ENCODE assay signal across 1 cellular context in the genomic region with DNA sequence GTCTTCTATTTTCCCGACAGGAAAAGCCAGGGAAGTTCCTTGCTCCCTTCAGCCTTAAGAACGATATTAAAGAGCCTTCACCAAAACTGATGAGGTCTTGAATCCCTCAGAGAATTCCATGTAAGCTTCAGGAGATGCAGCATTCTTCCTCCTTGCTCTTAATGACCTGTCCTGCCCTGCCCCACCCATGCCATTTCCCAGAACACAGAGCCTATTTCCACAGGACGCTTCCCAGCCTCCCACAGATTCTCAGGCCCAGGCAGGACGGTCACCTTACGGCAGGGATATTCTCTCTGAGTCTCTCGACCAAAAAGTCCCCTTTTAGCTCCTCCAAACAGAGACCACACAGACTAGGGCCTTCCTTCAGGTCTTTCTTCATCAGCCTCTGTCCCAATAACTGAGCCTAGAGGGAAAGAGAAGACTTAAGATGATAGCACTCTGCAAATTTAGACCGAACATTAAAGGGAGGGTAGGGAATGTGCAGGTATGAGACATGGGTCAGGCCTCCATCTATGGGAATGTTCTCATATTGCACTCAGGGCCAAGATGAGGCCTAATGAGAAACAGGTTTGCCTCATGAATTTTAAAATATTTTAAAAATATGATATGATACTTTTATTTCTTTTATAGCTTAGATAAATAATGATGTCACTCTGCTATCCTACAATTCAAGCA.
TF ChIP-seq lines count a peak whose summit lies in the region.

No MANE protein-coding gene starts in this region.

TF ChIP-seq in SK-N-SH treated with all-trans-retinoic acid at 6 μM for 48 hours, 23 proteins besides CTCF, POLR2A, EP300 and RAD21 (continued from another document):
- TF ChIP-seq, protein P1, sequence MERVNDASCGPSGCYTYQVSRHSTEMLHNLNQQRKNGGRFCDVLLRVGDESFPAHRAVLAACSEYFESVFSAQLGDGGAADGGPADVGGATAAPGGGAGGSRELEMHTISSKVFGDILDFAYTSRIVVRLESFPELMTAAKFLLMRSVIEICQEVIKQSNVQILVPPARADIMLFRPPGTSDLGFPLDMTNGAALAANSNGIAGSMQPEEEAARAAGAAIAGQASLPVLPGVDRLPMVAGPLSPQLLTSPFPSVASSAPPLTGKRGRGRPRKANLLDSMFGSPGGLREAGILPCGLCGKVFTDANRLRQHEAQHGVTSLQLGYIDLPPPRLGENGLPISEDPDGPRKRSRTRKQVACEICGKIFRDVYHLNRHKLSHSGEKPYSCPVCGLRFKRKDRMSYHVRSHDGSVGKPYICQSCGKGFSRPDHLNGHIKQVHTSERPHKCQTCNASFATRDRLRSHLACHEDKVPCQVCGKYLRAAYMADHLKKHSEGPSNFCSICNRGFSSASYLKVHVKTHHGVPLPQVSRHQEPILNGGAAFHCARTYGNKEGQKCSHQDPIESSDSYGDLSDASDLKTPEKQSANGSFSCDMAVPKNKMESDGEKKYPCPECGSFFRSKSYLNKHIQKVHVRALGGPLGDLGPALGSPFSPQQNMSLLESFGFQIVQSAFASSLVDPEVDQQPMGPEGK (CRISPR knock-in tag; IDR thresholded peaks at IDR 0.05; ENCODE audit: borderline replicate concordance): no peak
- TF ChIP-seq RARB (CRISPR knock-in tag; IDR thresholded peaks at IDR 0.05) (no peak), ZNF8 (CRISPR knock-in tag; IDR thresholded peaks at IDR 0.05) (no peak), ESRRG (CRISPR knock-in tag; IDR thresholded peaks at IDR 0.05) (no peak), ZNF70 (CRISPR knock-in tag; IDR thresholded peaks at IDR 0.05) (no peak), BACH2 (CRISPR knock-in tag; IDR thresholded peaks at IDR 0.05; ENCODE audit: borderline replicate concordance) (no peak)
- TF ChIP-seq, protein P2, sequence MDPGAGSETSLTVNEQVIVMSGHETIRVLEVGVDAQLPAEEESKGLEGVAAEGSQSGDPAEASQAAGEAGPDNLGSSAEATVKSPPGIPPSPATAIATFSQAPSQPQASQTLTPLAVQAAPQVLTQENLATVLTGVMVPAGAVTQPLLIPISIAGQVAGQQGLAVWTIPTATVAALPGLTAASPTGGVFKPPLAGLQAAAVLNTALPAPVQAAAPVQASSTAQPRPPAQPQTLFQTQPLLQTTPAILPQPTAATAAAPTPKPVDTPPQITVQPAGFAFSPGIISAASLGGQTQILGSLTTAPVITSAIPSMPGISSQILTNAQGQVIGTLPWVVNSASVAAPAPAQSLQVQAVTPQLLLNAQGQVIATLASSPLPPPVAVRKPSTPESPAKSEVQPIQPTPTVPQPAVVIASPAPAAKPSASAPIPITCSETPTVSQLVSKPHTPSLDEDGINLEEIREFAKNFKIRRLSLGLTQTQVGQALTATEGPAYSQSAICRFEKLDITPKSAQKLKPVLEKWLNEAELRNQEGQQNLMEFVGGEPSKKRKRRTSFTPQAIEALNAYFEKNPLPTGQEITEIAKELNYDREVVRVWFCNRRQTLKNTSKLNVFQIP (CRISPR knock-in tag; IDR thresholded peaks at IDR 0.05; ENCODE audit: borderline replicate concordance, low read depth): no peak
- TF ChIP-seq, protein P3, sequence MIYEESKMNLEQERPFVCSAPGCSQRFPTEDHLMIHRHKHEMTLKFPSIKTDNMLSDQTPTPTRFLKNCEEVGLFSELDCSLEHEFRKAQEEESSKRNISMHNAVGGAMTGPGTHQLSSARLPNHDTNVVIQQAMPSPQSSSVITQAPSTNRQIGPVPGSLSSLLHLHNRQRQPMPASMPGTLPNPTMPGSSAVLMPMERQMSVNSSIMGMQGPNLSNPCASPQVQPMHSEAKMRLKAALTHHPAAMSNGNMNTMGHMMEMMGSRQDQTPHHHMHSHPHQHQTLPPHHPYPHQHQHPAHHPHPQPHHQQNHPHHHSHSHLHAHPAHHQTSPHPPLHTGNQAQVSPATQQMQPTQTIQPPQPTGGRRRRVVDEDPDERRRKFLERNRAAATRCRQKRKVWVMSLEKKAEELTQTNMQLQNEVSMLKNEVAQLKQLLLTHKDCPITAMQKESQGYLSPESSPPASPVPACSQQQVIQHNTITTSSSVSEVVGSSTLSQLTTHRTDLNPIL (CRISPR knock-in tag; IDR thresholded peaks at IDR 0.05; ENCODE audit: low read depth): no peak
TF ChIP-seq in SK-N-SH treated with all-trans-retinoic acid at 6 μM for 48 hours: peak in this region for 0.
